Comparison of ENCODE assay signal across 20 cellular contexts in genomic region chr21:45987121-45987711, GRCh38. TPM values are rescaled to one million over a fixed set of nuclear protein-coding genes. Genes with fewer than 3 reads are reported as not detected.
A peak's percentile ranks its signal among the peaks of the same experiment; 100 is the strongest.
DNase-seq lines count a peak whose midpoint lies in the region; ATAC-seq and TF ChIP-seq lines count a peak whose summit lies in the region.
"Had no signal": no experiment of that assay in that cellular context is flagged by ENCODE, and none has a peak within 500 bp of the region (broad histone marks: within the 10 kb centered on the region; RNA-seq: fewer than 3 reads in every experiment).

No MANE protein-coding gene starts in this region.

- no peaks in the 10 kb centered on the region for H3K27me3 Mint-ChIP-seq in osteocyte (ENCODE audit: unreplicated experiment)
- H3K27me3 Mint-ChIP-seq: CD8-positive, alpha-beta memory T cell had no signal

- peaks cover 0 to 21% of the 10 kb centered on the region in 2 donors for H3K4me1 ChIP-seq in right atrium auricular region
- H3K4me1 ChIP-seq in vagina: peaks cover 30% of the 10 kb centered on the region

- ATAC-seq in Right ventricle myocardium inferior (no peak), GM21381 (IDR thresholded peaks at IDR 0.05; ENCODE audit: unreplicated experiment) (no peak), HG02870 (IDR thresholded peaks at IDR 0.05; ENCODE audit: unreplicated experiment) (no peak)
- ATAC-seq: esophagus mucosa had no signal

- no peak overlapping the region for H3K4me3 ChIP-seq in right atrium auricular region
- peak overlapping the region; percentile 80 for H3K4me3 ChIP-seq in fibroblast of mammary gland (ENCODE audit: control insufficient read depth, low read depth, low read length)
- no peak overlapping the region for H3K4me3 ChIP-seq in vagina
- H3K4me3 ChIP-seq: dorsolateral prefrontal cortex, Peyer's patch had no signal

- no peak overlapping the region for H3K27ac ChIP-seq in right atrium auricular region
- peak overlapping the region; percentile 91 for H3K27ac ChIP-seq in vagina
- H3K27ac ChIP-seq: brain microvascular endothelial cell, dorsolateral prefrontal cortex, VCaP had no signal

- peaks cover 18% of the 10 kb centered on the region for H3K4me1 Mint-ChIP-seq in osteocyte (ENCODE audit: unreplicated experiment)

- TF ChIP-seq CTCF in right atrium auricular region (IDR thresholded peaks at IDR 0.05) (no peak), fibroblast of mammary gland (conservative IDR thresholded peaks at IDR 0.05; ENCODE audit: control insufficient read depth, insufficient read depth, low read depth, low read length) (no peak), osteocyte (IDR thresholded peaks at IDR 0.05) (no peak), vagina (IDR thresholded peaks at IDR 0.05) (no peak)

- no peaks in the 10 kb centered on the region for H3K27me3 ChIP-seq in right atrium auricular region
- no peaks in the 10 kb centered on the region for H3K27me3 ChIP-seq in vagina
- H3K27me3 ChIP-seq: brain microvascular endothelial cell, Peyer's patch had no signal

- peaks cover 75% of the 10 kb centered on the region for H3K36me3 ChIP-seq in right atrium auricular region
- H3K36me3 ChIP-seq in vagina: peaks cover 0 to 48% of the 10 kb centered on the region in 2 donors

- DNase-seq in Right ventricle myocardium inferior (ENCODE audit: missing footprints): peak; percentile 51
- no peak for DNase-seq in right atrium auricular region (ENCODE audit: low spot score)
- DNase-seq in fibroblast of mammary gland (ENCODE audit: low read depth): no peak
- no peak for DNase-seq in osteocyte (ENCODE audit: extremely low spot score, unreplicated experiment)
- DNase-seq in vagina (ENCODE audit: extremely low spot score in 2 of 2): no peak
- no peak for DNase-seq in HCEC 1CT
- DNase-seq: activated naive CD4-positive, alpha-beta T cell treated with Interleukin-2 at 50 U/mL for 16 hours; brain microvascular endothelial cell; Kasumi-1; midbrain; NCI-H1105 treated with DMSO at 0.1 percent for 48 hours; small intestine; stimulated activated naive CD4-positive, alpha-beta T cell treated with Interleukin-2 at 50 U/mL for 16 hours had no signal

- H3K9me3 ChIP-seq in right atrium auricular region: no peaks in the 10 kb centered on the region
- H3K9me3 ChIP-seq in vagina: no peaks in the 10 kb centered on the region
- H3K9me3 ChIP-seq: Peyer's patch had no signal

- H3K4me3 Mint-ChIP-seq in osteocyte (ENCODE audit: unreplicated experiment): no peak overlapping the region

- intact Hi-C loops in Right ventricle myocardium inferior (cut with DNase I): no loop called here
- intact Hi-C loops in vagina (cut with DNase I): no loop called here

- H3K36me3 Mint-ChIP-seq in osteocyte (ENCODE audit: unreplicated experiment): peaks cover 20% of the 10 kb centered on the region

- H3K27ac Mint-ChIP-seq in osteocyte (ENCODE audit: unreplicated experiment): peak overlapping the region; percentile 41
- H3K27ac Mint-ChIP-seq: CD8-positive, alpha-beta memory T cell had no signal

- TF ChIP-seq POLR2A in vagina (IDR thresholded peaks at IDR 0.05): no peak

- H3K9me3 Mint-ChIP-seq in osteocyte (ENCODE audit: unreplicated experiment): no peaks in the 10 kb centered on the region
- H3K9me3 Mint-ChIP-seq: CD8-positive, alpha-beta memory T cell had no signal

RNA-seq across cellular contexts. Expression of gene COL6A1, which starts 5.6 kb away (rescaled TPM):
- total RNA-seq in Right ventricle myocardium inferior (228 TPM), right atrium auricular region (100 to 1,000 TPM; 201 to 278 TPM), osteocyte (1,503 and 1,582 TPM in 2 replicates), vagina (520 TPM)
